In the genomic region with DNA sequence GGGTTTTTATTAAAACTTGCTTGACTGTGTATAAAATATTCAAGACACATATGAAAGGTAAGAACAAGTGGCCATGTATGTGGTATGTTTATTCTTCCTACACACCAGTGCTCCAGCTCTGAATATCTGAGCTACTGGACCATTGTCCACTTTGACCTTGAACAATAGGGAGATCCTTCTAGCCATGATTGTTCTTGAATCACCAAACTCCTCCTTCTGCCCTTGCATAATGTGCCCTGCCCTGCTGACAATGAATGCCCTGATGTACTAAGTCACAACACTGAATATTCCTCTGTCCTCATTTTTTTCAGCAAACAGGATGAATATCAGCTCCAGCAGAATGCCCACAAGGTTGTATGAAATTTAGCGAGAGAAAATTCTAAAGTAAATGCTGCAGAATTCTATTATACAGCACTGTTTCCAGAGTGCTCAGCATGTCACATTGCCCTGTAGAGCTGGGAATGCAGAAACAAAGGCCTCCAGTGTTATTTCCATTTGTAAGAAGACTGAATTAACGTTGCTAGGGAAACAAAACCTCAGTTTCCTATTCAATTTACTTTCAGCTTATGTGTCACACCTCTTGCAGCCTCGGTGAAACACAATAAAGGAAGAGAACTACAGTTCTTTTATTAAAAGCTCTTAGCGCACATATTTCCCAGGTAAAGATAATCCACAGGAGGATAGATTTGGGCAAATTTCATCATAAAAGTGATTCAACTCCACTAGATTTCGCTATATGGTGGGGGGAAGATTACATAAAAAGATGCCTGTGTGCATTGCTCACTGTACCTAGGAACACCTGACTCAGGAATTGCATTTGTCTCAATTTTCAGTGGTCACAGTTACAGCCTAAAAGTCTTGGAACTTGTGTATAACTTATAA, we compare ENCODE assay signal across 19 cellular contexts.
DNase-seq lines count a peak whose midpoint lies in the region; ATAC-seq and TF ChIP-seq lines count a peak whose summit lies in the region.
"Had no signal": no experiment of that assay in that cellular context is flagged by ENCODE, and none has a peak within 500 bp of the region (broad histone marks: within the 10 kb centered on the region; RNA-seq: fewer than 3 reads in every experiment).

No MANE protein-coding gene starts in this region.

- no peak overlapping the region for H3K18ac ChIP-seq in neuronal stem cell (ENCODE audit: low read length)

- H4K91ac ChIP-seq in neuronal stem cell (ENCODE audit: low read depth, low read length, poor library complexity) = no peak overlapping the region

- H3K27ac Mint-ChIP-seq in CD8-positive, alpha-beta T cell = no peak overlapping the region
- H3K27ac Mint-ChIP-seq: activated T-helper 1 cell treated with anti-CD3 and anti-CD28 coated beads, Interleukin-12 subunit alpha, Interleukin-12 subunit beta, Interleukin-2, Interleukin-4 antibody, amounts not matched to agents 30 ng/mL and 10 ng/mL and 1 ng/mL, durations not matched to agents 14 hours and 24 hours and 36 hours; naive B cell had no signal

- H3K9me3 ChIP-seq in HUES64 (ENCODE audit: insufficient read depth, low read depth, low read length) (no peaks in the 10 kb centered on the region), hepatocyte (ENCODE audit: low read depth) (no peaks in the 10 kb centered on the region), neuronal stem cell (replicated peaks in 1 of 2; ENCODE audit: control insufficient read depth in 2 of 2, insufficient read depth in 1 of 2, low read depth in 1 of 2, low read length in 2 of 2) (no peaks in the 10 kb centered on the region), tibial nerve (no peaks in the 10 kb centered on the region)
- no peaks in the 10 kb centered on the region for H3K9me3 ChIP-seq in CD8-positive, alpha-beta T cell (ENCODE audit: low read length)
- H3K9me3 ChIP-seq: BLaER1, right atrium auricular region had no signal

- no peak overlapping the region for H2BK12ac ChIP-seq in neuronal stem cell (ENCODE audit: low read length)

- no peak for TF ChIP-seq EP300 in tibial nerve (IDR thresholded peaks at IDR 0.05)

- no peak overlapping the region for H3K4me2 ChIP-seq in hepatocyte
- H3K4me2 ChIP-seq in neuronal stem cell (ENCODE audit: insufficient read depth, low read length, poor library complexity, severe bottlenecking) = no peak overlapping the region
- H3K4me2 ChIP-seq: BLaER1 had no signal

- no peak overlapping the region for H2AK5ac ChIP-seq in neuronal stem cell (ENCODE audit: low read depth, low read length)

- H3K14ac ChIP-seq in neuronal stem cell (ENCODE audit: low read length) = no peak overlapping the region

- H3K23ac ChIP-seq in neuronal stem cell (ENCODE audit: low read depth, low read length, poor library complexity) = no peak overlapping the region

- no peak overlapping the region for H2BK15ac ChIP-seq in neuronal stem cell (ENCODE audit: low read length)

- H3K27ac ChIP-seq in HUES64 (ENCODE audit: low read depth, low read length) (peak overlapping the region; percentile 56; the same call in 1 of the 2 replicates), hepatocyte (peak overlapping the region; percentile 67), neuronal stem cell (replicated peaks; ENCODE audit: low read length) (peak overlapping the region; percentile 30), tibial nerve (no peak overlapping the region)
- no peak overlapping the region for H3K27ac ChIP-seq in CD8-positive, alpha-beta T cell (ENCODE audit: low read depth, low read length)
- H3K27ac ChIP-seq: BLaER1 had no signal

- peak; percentile 42 for DNase-seq in astrocyte of the hippocampus (ENCODE audit: low read depth, low spot score)
- DNase-seq in hepatocyte (ENCODE audit: low spot score) = no peak
- DNase-seq in neuronal stem cell (ENCODE audit: low spot score) = peak; percentile 47
- no peak for DNase-seq in NCI-H1092 treated with DMSO at 0.1 percent for 48 hours (lab: John Stamatoyannopoulos, UW)
- no peak for DNase-seq in tibial nerve (ENCODE audit: low spot score in 2 of 2)
- no peak for DNase-seq in CD8-positive, alpha-beta T cell
- DNase-seq: amniotic stem cell; left cardiac atrium; naive B cell; NCI-H1092; NCI-H526; RPMI8226; stimulated activated CD4-positive, alpha-beta T cell treated with anti-CD3 and anti-CD28 coated beads, Interleukin-4, amount 100 ng/mL, for 1 hour had no signal

- H2AFZ ChIP-seq in hepatocyte (no peak overlapping the region), neuronal stem cell (ENCODE audit: low read length) (no peak overlapping the region)

- peaks cover 5% of the 10 kb centered on the region for H3K4me1 Mint-ChIP-seq in CD8-positive, alpha-beta T cell (ENCODE audit: low read depth)
- H3K4me1 Mint-ChIP-seq: naive B cell had no signal

- no peak for ATAC-seq in CD8-positive, alpha-beta T cell
- ATAC-seq in GM18520 (IDR thresholded peaks at IDR 0.05; ENCODE audit: unreplicated experiment) = no peak
- ATAC-seq: left cardiac atrium had no signal

- H2BK5ac ChIP-seq in neuronal stem cell (ENCODE audit: low read length) = no peak overlapping the region

- no peak overlapping the region for H3K4ac ChIP-seq in neuronal stem cell (ENCODE audit: low read length)

- no peaks in the 10 kb centered on the region for H3K36me3 ChIP-seq in HUES64 (ENCODE audit: insufficient read depth, low read length)
- no peaks in the 10 kb centered on the region for H3K36me3 ChIP-seq in hepatocyte (replicated peaks; ENCODE audit: insufficient read depth, low read depth)
- H3K36me3 ChIP-seq in neuronal stem cell (replicated peaks in 1 of 2; ENCODE audit: control insufficient read depth in 2 of 2, insufficient read depth in 2 of 2, low read length in 2 of 2) = no peaks in the 10 kb centered on the region
- no peaks in the 10 kb centered on the region for H3K36me3 ChIP-seq in tibial nerve
- H3K36me3 ChIP-seq in CD8-positive, alpha-beta T cell (ENCODE audit: insufficient read depth, low read length) = no peaks in the 10 kb centered on the region
- H3K36me3 ChIP-seq: BLaER1, right atrium auricular region had no signal

- H3K27me3 ChIP-seq in HUES64 (ENCODE audit: insufficient read depth, low read length) (no peaks in the 10 kb centered on the region), hepatocyte (no peaks in the 10 kb centered on the region), neuronal stem cell (ENCODE audit: control insufficient read depth in 3 of 3, insufficient read depth in 3 of 3, low read depth in 1 of 3, low read length in 3 of 3) (no peaks in the 10 kb centered on the region), tibial nerve (no peaks in the 10 kb centered on the region)
- H3K27me3 ChIP-seq in CD8-positive, alpha-beta T cell (ENCODE audit: insufficient read depth, low read length) = no peaks in the 10 kb centered on the region
- H3K27me3 ChIP-seq: BLaER1, right atrium auricular region had no signal

- no peaks in the 10 kb centered on the region for H3K27me3 Mint-ChIP-seq in CD8-positive, alpha-beta T cell (ENCODE audit: low read depth)

- H3K9me3 Mint-ChIP-seq in CD8-positive, alpha-beta T cell = no peaks in the 10 kb centered on the region
- H3K9me3 Mint-ChIP-seq: activated T-helper 1 cell treated with anti-CD3 and anti-CD28 coated beads, Interleukin-12 subunit alpha, Interleukin-12 subunit beta, Interleukin-2, Interleukin-4 antibody, amounts not matched to agents 30 ng/mL and 10 ng/mL and 1 ng/mL, durations not matched to agents 14 hours and 24 hours and 36 hours; IgD-negative memory B cell had no signal

- no peak overlapping the region for H3K9ac ChIP-seq in HUES64 (ENCODE audit: low read depth, low read length)
- H3K9ac ChIP-seq in neuronal stem cell (ENCODE audit: low read depth, low read length, poor library complexity) = no peak overlapping the region
- H3K9ac ChIP-seq: BLaER1 had no signal

- no peaks in the 10 kb centered on the region for H4K20me1 ChIP-seq in hepatocyte (ENCODE audit: insufficient read depth, poor library complexity, severe bottlenecking)
- H4K20me1 ChIP-seq: BLaER1 had no signal

- intact Hi-C loops in CD8-positive, alpha-beta T cell (cut with DNase I, micrococcal nuclease) = no loop called here

- no peak for TF ChIP-seq POLR2A in tibial nerve (IDR thresholded peaks at IDR 0.05)

- no peak overlapping the region for H3K4me3 ChIP-seq in HUES64 (ENCODE audit: low read length)
- no peak overlapping the region for H3K4me3 ChIP-seq in hepatocyte
- H3K4me3 ChIP-seq in neuronal stem cell (ENCODE audit: low read length in 2 of 2) = no peak overlapping the region
- H3K4me3 ChIP-seq in tibial nerve = no peak overlapping the region
- H3K4me3 ChIP-seq in CD8-positive, alpha-beta T cell (ENCODE audit: low read depth, low read length) = no peak overlapping the region
- H3K4me3 ChIP-seq: BLaER1, right atrium auricular region had no signal

- CTCF ChIA-PET in CD8-positive, alpha-beta T cell (lab: Charles Lee) = interaction anchor here (0.5 kb wide), 1 partner anchor 265 kb away, joined by 3 read pairs; no protein-coding TSS in a partner anchor

- no peaks in the 10 kb centered on the region for H3K79me1 ChIP-seq in neuronal stem cell (ENCODE audit: low read depth, low read length)

- no peaks in the 10 kb centered on the region for H3K79me2 ChIP-seq in hepatocyte

- H3K4me1 ChIP-seq in HUES64 (ENCODE audit: insufficient read depth, low read length) (peaks cover 29% of the 10 kb centered on the region), hepatocyte (ENCODE audit: insufficient read depth) (peaks cover 13% of the 10 kb centered on the region), neuronal stem cell (ENCODE audit: control insufficient read depth in 2 of 2, insufficient read depth in 1 of 2, low read depth in 1 of 2, low read length in 2 of 2) (peaks cover 16 to 23% of the 10 kb centered on the region in 2 donors), tibial nerve (no peaks in the 10 kb centered on the region)
- H3K4me1 ChIP-seq in CD8-positive, alpha-beta T cell (ENCODE audit: insufficient read depth, low read length) = no peaks in the 10 kb centered on the region
- H3K4me1 ChIP-seq: BLaER1 had no signal

- no peak overlapping the region for H2BK120ac ChIP-seq in neuronal stem cell (ENCODE audit: low read depth, low read length)

- no peak overlapping the region for H3K4me3 Mint-ChIP-seq in CD8-positive, alpha-beta T cell
- H3K4me3 Mint-ChIP-seq: activated T-helper 1 cell treated with anti-CD3 and anti-CD28 coated beads, Interleukin-12 subunit alpha, Interleukin-12 subunit beta, Interleukin-2, Interleukin-4 antibody, amounts not matched to agents 30 ng/mL and 10 ng/mL and 1 ng/mL, durations not matched to agents 14 hours and 24 hours and 36 hours; IgD-negative memory B cell; naive B cell had no signal

- no peak overlapping the region for H4K8ac ChIP-seq in neuronal stem cell (ENCODE audit: low read depth, low read length)

- TF ChIP-seq CTCF in hepatocyte (IDR thresholded peaks at IDR 0.05; ENCODE audit: poor library complexity) (no peak), tibial nerve (IDR thresholded peaks at IDR 0.05) (no peak)
- no peak for TF ChIP-seq CTCF in CD8-positive, alpha-beta T cell (IDR thresholded peaks at IDR 0.05)

- POLR2A ChIA-PET in CD8-positive, alpha-beta T cell (lab: Charles Lee) = interaction anchor here (1.1 kb wide), 1 partner anchor 272 kb away, joined by 3 read pairs; no protein-coding TSS in a partner anchor

- H3K36me3 Mint-ChIP-seq in CD8-positive, alpha-beta T cell = no peaks in the 10 kb centered on the region
- H3K36me3 Mint-ChIP-seq: IgD-negative memory B cell, naive B cell had no signal

- no peaks in the 10 kb centered on the region for H3K9me2 ChIP-seq in hepatocyte (replicated peaks; ENCODE audit: insufficient read depth)

- WGBS in HUES64 = 53% methylated on average over 5 of the region's 5 CpGs
- 66% methylated on average over 5 of the region's 5 CpGs for WGBS in hepatocyte (ENCODE audit: low lambda C conversion rate, missing lambda C conversion rate)
- no CpG with 5 or more reads among the region's 5 CpGs for WGBS in neuronal stem cell (ENCODE audit: extremely low coverage in 2 of 2, insufficient read length in 2 of 2, insufficient replicate concordance in 1 of 2), 2 donors
- 61 to 63% methylated on average over 5 of the region's 5 CpGs for WGBS in tibial nerve, 2 donors

Comparison
In these comparisons a context has a peak if more than half of its experiments do, and no peak if none do; other contexts are left out.
1. H3K27ac ChIP-seq: peak in HUES64 (single experiment), hepatocyte (single experiment) and neuronal stem cell (single experiment); none in tibial nerve (0 of 4) and CD8-positive, alpha-beta T cell (single experiment).
2. DNase-seq: peak in astrocyte of the hippocampus (single experiment) and neuronal stem cell (single experiment); none in hepatocyte (single experiment), NCI-H1092 treated with DMSO at 0.1 percent for 48 hours (single experiment), tibial nerve (0 of 2) and CD8-positive, alpha-beta T cell (0 of 7).